Comparison of ENCODE assay signal across 8 cellular contexts in genomic region chr2:168457177-168457905, GRCh38. TPM values are rescaled to one million over a fixed set of nuclear protein-coding genes. Genes with fewer than 3 reads are reported as not detected.
DNase-seq lines count a peak whose midpoint lies in the region; ATAC-seq and TF ChIP-seq lines count a peak whose summit lies in the region.

No MANE protein-coding gene starts in this region.

- H3K27ac ChIP-seq in C4-2B, result peak overlapping the region; percentile 87
- no peak overlapping the region for H3K27ac ChIP-seq in SJSA1
- peak overlapping the region; percentile 68 to 86 (median 72) for H3K27ac ChIP-seq in sigmoid colon

- H3K27me3 ChIP-seq in SJSA1 (replicated peaks) (no peaks in the 10 kb centered on the region), sigmoid colon (no peaks in the 10 kb centered on the region)

- no peak for TF ChIP-seq POLR2A in sigmoid colon (IDR thresholded peaks at IDR 0.05)

- intact Hi-C loops in sigmoid colon (cut with DNase I), result loop anchor here (5.0 to 10.0 kb wide), 2 partner anchors 180 to 213 kb away; partner anchors contain the start of gene STK39

- H3K4me3 ChIP-seq in SJSA1 (peak overlapping the region; percentile 79), fibroblast of villous mesenchyme (ENCODE audit: low read depth, low read length) (peak overlapping the region; percentile 84), sigmoid colon (peak overlapping the region; percentile 75 to 92 (median 80))

- no peak for TF ChIP-seq EP300 in sigmoid colon (IDR thresholded peaks at IDR 0.05)

- no peaks in the 10 kb centered on the region for H3K9me3 ChIP-seq in SJSA1 (replicated peaks)
- H3K9me3 ChIP-seq in sigmoid colon, result peaks cover 0 to 4% (median 0%) of the 10 kb centered on the region in 4 donors

- ATAC-seq in GM19438 (IDR thresholded peaks at IDR 0.05; ENCODE audit: low read depth, unreplicated experiment), result peak; percentile 11

- CTCF ChIA-PET in HEK293T (lab: Yijun Ruan, JAX), result no interaction called here

- 5 to 14% methylated on average over 19 of the region's 19 CpGs for WGBS in sigmoid colon, 2 donors

- DNase-seq in SJSA1 (ENCODE audit: low read depth in 1 of 2, low spot score in 2 of 2), result no peak
- no peak for DNase-seq in fibroblast of villous mesenchyme (ENCODE audit: low read depth)
- DNase-seq in sigmoid colon, result no peak
- DNase-seq in HEK293T (ENCODE audit: extremely low spot score), result no peak
- no peak for DNase-seq in NCI-H226
- no peak for DNase-seq in hippocampal formation (lab: John Stamatoyannopoulos, UW)

- H3K36me3 ChIP-seq in SJSA1, result peaks cover 6% of the 10 kb centered on the region
- H3K36me3 ChIP-seq in sigmoid colon, result no peaks in the 10 kb centered on the region

- TF ChIP-seq CTCF in C4-2B (conservative IDR thresholded peaks at IDR 0.05) (no peak), fibroblast of villous mesenchyme (IDR thresholded peaks at IDR 0.05; ENCODE audit: insufficient read depth, low read depth, low read length) (no peak), sigmoid colon (IDR thresholded peaks at IDR 0.05) (no peak)

- H3K4me1 ChIP-seq in SJSA1 (replicated peaks), result peaks cover 17% of the 10 kb centered on the region
- peaks cover 0 to 5% (median 0%) of the 10 kb centered on the region in 4 donors for H3K4me1 ChIP-seq in sigmoid colon

- POLR2A ChIA-PET in HEK293T (lab: Yijun Ruan, JAX), result no interaction called here

TF ChIP-seq in HEK293T, 16 proteins besides CTCF, POLR2A, EP300 and RAD21:
- TF ChIP-seq ARNT (IDR thresholded peaks at IDR 0.05) (no peak), SP1 (IDR thresholded peaks at IDR 0.05) (no peak), SUZ12 (IDR thresholded peaks at IDR 0.05) (no peak), FOXA1 (IDR thresholded peaks at IDR 0.05) (no peak), FOXM1 (IDR thresholded peaks at IDR 0.05; ENCODE audit: borderline replicate concordance) (no peak), TARDBP (IDR thresholded peaks at IDR 0.05) (no peak), ELF4 (IDR thresholded peaks at IDR 0.05) (no peak), PKNOX1 (IDR thresholded peaks at IDR 0.05) (no peak), CTBP1 (IDR thresholded peaks at IDR 0.05; ENCODE audit: borderline replicate concordance) (no peak), L3MBTL2 (conservative IDR thresholded peaks at IDR 0.05) (no peak), LEF1 (IDR thresholded peaks at IDR 0.05; ENCODE audit: borderline replicate concordance) (no peak), BHLHE40 (IDR thresholded peaks at IDR 0.05; ENCODE audit: borderline replicate concordance) (no peak), ZNF384 (IDR thresholded peaks at IDR 0.05) (no peak), FOXK2 (IDR thresholded peaks at IDR 0.05) (no peak), NFRKB (IDR thresholded peaks at IDR 0.05) (no peak), HDGF (IDR thresholded peaks at IDR 0.05; ENCODE audit: borderline replicate concordance) (no peak)

RNA-seq across cellular contexts. Expression of gene CERS6, which starts 1.3 kb away (rescaled TPM):
- 33.0 and 43.7 TPM in 2 replicates for total RNA-seq in SJSA1 (2014; rRNA removed; shearing (Covaris generic))
- total RNA-seq in fibroblast of villous mesenchyme, result 9.0 and 16.0 TPM in 2 replicates
- 10 to 100 TPM in 3 of 4 donors, 1 to 10 TPM in 1; 9.4 to 15.3 (median 12.3) TPM for total RNA-seq in sigmoid colon
- 10 to 100 TPM in 1 of 3 donors, 1 to 10 TPM in 2; 4.4 to 21.0 (median 4.8) TPM for polyA plus RNA-seq in sigmoid colon
